ENCODE assay signal across 10 cellular contexts in genomic region chr3:74067296-74067695, GRCh38.
DNase-seq lines count a peak whose midpoint lies in the region; ATAC-seq and TF ChIP-seq lines count a peak whose summit lies in the region.
"Had no signal": no experiment of that assay in that cellular context is flagged by ENCODE, and none has a peak within 500 bp of the region (broad histone marks: within the 10 kb centered on the region; RNA-seq: fewer than 3 reads in every experiment).

No MANE protein-coding gene starts in this region.

- H3K36me3 Mint-ChIP-seq in nephron (ENCODE audit: low read depth), result no peaks in the 10 kb centered on the region
- H3K36me3 Mint-ChIP-seq: naive thymus-derived CD8-positive, alpha-beta T cell had no signal

- peaks cover 1% of the 10 kb centered on the region; the same call in 1 of the 2 replicates for H3K27me3 ChIP-seq in BJ (ENCODE audit: control insufficient read depth, insufficient read depth, low read length)
- H3K27me3 ChIP-seq: uterus had no signal

- TF ChIP-seq CTCF in BJ (IDR thresholded peaks at IDR 0.05; ENCODE audit: insufficient read depth, low read depth, low read length) (peak; percentile 37), LNCaP clone FGC (IDR thresholded peaks at IDR 0.05; ENCODE audit: control insufficient read depth, extremely low read depth, insufficient read depth) (peak; percentile 69), cardiac fibroblast (IDR thresholded peaks at IDR 0.05; ENCODE audit: low read depth, low read length) (no peak), nephron (IDR thresholded peaks at IDR 0.05; ENCODE audit: unreplicated experiment in 3 of 3) (peak; percentile 28 to 47 (median 31))

- DNase-seq in BJ (ENCODE audit: low read depth), result no peak
- peak; percentile 28 for DNase-seq in LNCaP clone FGC (ENCODE audit: low read depth)
- peak; percentile 2 to 17 for DNase-seq in cardiac fibroblast (ENCODE audit: low read depth in 2 of 2)
- DNase-seq in activated CD4-positive, CD25-positive, alpha-beta regulatory T cell (lab: John Stamatoyannopoulos, UW), result no peak
- DNase-seq in H4 (ENCODE audit: low spot score), result no peak
- no peak for DNase-seq in stimulated activated CD8-positive, alpha-beta memory T cell treated with anti-CD3 and anti-CD28 coated beads, Interleukin-4, amount 100 ng/mL, for 48 hours
- DNase-seq: naive thymus-derived CD8-positive, alpha-beta T cell; uterus had no signal

- TF ChIP-seq POLR2A in GM18505 (IDR thresholded peaks at IDR 0.05; ENCODE audit: borderline replicate concordance, extremely low read depth, insufficient read depth, insufficient read length), result no peak

- no peaks in the 10 kb centered on the region for H3K9me3 Mint-ChIP-seq in nephron

- H3K4me3 ChIP-seq in BJ (ENCODE audit: low read depth, low read length) (no peak overlapping the region), LNCaP clone FGC (ENCODE audit: low read depth, low read length) (no peak overlapping the region), cardiac fibroblast (replicated peaks in 1 of 2; ENCODE audit: low read depth in 2 of 2, low read length in 2 of 2) (no peak overlapping the region)
- H3K4me3 ChIP-seq: uterus had no signal

- CTCF ChIA-PET in BJ (lab: Yijun Ruan, JAX), result interaction anchor here (0.6 to 1.4 kb wide), 2 partner anchors 12 to 776 kb away, joined by 3 read pairs; no protein-coding TSS in a partner anchor

- H3K4me1 Mint-ChIP-seq in nephron, result no peaks in the 10 kb centered on the region
- H3K4me1 Mint-ChIP-seq: naive thymus-derived CD8-positive, alpha-beta T cell had no signal

- H3K4me3 Mint-ChIP-seq in nephron, result no peak overlapping the region
- H3K4me3 Mint-ChIP-seq: naive thymus-derived CD8-positive, alpha-beta T cell had no signal

- H3K36me3 ChIP-seq in BJ (ENCODE audit: control insufficient read depth, insufficient read depth, low read length), result no peaks in the 10 kb centered on the region
- H3K36me3 ChIP-seq: uterus had no signal

- POLR2A ChIA-PET in BJ (lab: Charles Lee), result no interaction called here

- peak overlapping the region in 1 of 3 experiments; percentile 29 for H3K27ac Mint-ChIP-seq in nephron
- H3K27ac Mint-ChIP-seq: naive thymus-derived CD8-positive, alpha-beta T cell had no signal

- no peak for ATAC-seq in GM18505 (IDR thresholded peaks at IDR 0.05; ENCODE audit: unreplicated experiment)
- ATAC-seq: naive thymus-derived CD8-positive, alpha-beta T cell had no signal

- no peaks in the 10 kb centered on the region for H3K27me3 Mint-ChIP-seq in nephron (ENCODE audit: low read depth)
- H3K27me3 Mint-ChIP-seq: naive thymus-derived CD8-positive, alpha-beta T cell had no signal

Comparison
In these comparisons a context has a peak if more than half of its experiments do, and no peak if none do; other contexts are left out.
1. DNase-seq: peak in LNCaP clone FGC (single experiment) and cardiac fibroblast (2 of 2); none in BJ (single experiment), activated CD4-positive, CD25-positive, alpha-beta regulatory T cell (0 of 4), H4 (single experiment) and stimulated activated CD8-positive, alpha-beta memory T cell treated with anti-CD3 and anti-CD28 coated beads, Interleukin-4, amount 100 ng/mL, for 48 hours (single experiment).